Comparison of ENCODE assay signal across 17 cellular contexts in genomic region chr9:126707083-126707482, GRCh38.
DNase-seq lines count a peak whose midpoint lies in the region; ATAC-seq, FAIRE-seq and TF ChIP-seq lines count a peak whose summit lies in the region.
"Had no signal": no experiment of that assay in that cellular context is flagged by ENCODE, and none has a peak within 500 bp of the region (broad histone marks: within the 10 kb centered on the region; RNA-seq: fewer than 3 reads in every experiment).

No MANE protein-coding gene starts in this region.

- no peak overlapping the region for H3K27ac ChIP-seq in kidney (ENCODE audit: low read depth in 2 of 2, low read length in 2 of 2)
- H3K27ac ChIP-seq: A549, PC-9, RWPE1 had no signal

- H3K36me3 Mint-ChIP-seq in osteocyte (ENCODE audit: unreplicated experiment), result no peaks in the 10 kb centered on the region
- H3K36me3 Mint-ChIP-seq: CD14-positive monocyte; CD8-positive, alpha-beta memory T cell had no signal

- no peak overlapping the region for H3K4me3 ChIP-seq in kidney (ENCODE audit: low read length in 2 of 2)
- H3K4me3 ChIP-seq: A549, PC-9 had no signal

- TF ChIP-seq CTCF in kidney (IDR thresholded peaks at IDR 0.05; ENCODE audit: borderline replicate concordance, extremely low read depth, insufficient read depth), result no peak
- no peak for TF ChIP-seq CTCF in osteocyte (IDR thresholded peaks at IDR 0.05)

- H3K27ac Mint-ChIP-seq in osteocyte (ENCODE audit: unreplicated experiment), result no peak overlapping the region
- H3K27ac Mint-ChIP-seq: CD14-positive monocyte; CD8-positive, alpha-beta memory T cell had no signal

- H3K4me1 ChIP-seq in kidney (ENCODE audit: control insufficient read depth in 1 of 2, insufficient read depth in 1 of 2, low read depth in 1 of 2, low read length in 2 of 2), result peaks cover 3 to 4% of the 10 kb centered on the region in 2 donors

- no peak overlapping the region for H3K9ac ChIP-seq in kidney (ENCODE audit: low read length in 2 of 2)

- no peaks in the 10 kb centered on the region for H3K9me3 ChIP-seq in kidney (ENCODE audit: control insufficient read depth in 1 of 2, low read length in 2 of 2)
- H3K9me3 ChIP-seq: A549, BE2C had no signal

- FAIRE-seq in kidney (lab: Jason Lieb, UNC), result no peak
- FAIRE-seq: A549 had no signal

- H3K9me3 Mint-ChIP-seq in osteocyte (ENCODE audit: unreplicated experiment), result no peaks in the 10 kb centered on the region

- peak; percentile 17 for DNase-seq in activated effector memory CD4-positive, alpha-beta T cell treated with anti-CD3 and anti-CD28 coated beads, Interleukin-2, amount 50 U/mL, for 16 hours
- DNase-seq in activated effector memory CD4-positive, alpha-beta T cell treated with Interleukin-2 at 50 U/mL for 16 hours, result no peak
- DNase-seq in kidney, result peak; percentile 18
- peak; percentile 64 for DNase-seq in osteocyte (ENCODE audit: extremely low spot score, unreplicated experiment)
- no peak for DNase-seq in stimulated activated naive CD4-positive, alpha-beta T cell (lab: John Stamatoyannopoulos, UW)
- DNase-seq in effector CD8-positive, alpha-beta T cell (lab: John Stamatoyannopoulos, UW), result no peak
- DNase-seq: DMS 273 treated with DMSO at 0.1 percent for 48 hours, DMS79, NCI-H1048, NCI-H446 treated with DMSO at 0.1 percent for 48 hours had no signal

- H3K4me3 Mint-ChIP-seq in osteocyte (ENCODE audit: unreplicated experiment), result no peak overlapping the region
- H3K4me3 Mint-ChIP-seq: CD8-positive, alpha-beta memory T cell had no signal

- ATAC-seq in GM19463 (IDR thresholded peaks at IDR 0.05; ENCODE audit: unreplicated experiment), result no peak

- intact Hi-C loops in kidney (cut with DNase I), result loop anchor here (5.0 kb wide), 1 partner anchor 75 kb away; no protein-coding TSS in a partner anchor

- no peaks in the 10 kb centered on the region for H3K36me3 ChIP-seq in kidney (ENCODE audit: control insufficient read depth in 1 of 2, insufficient read depth in 2 of 2, low read length in 2 of 2)
- H3K36me3 ChIP-seq: BE2C had no signal

- H3K4me1 Mint-ChIP-seq in osteocyte (ENCODE audit: unreplicated experiment), result peaks cover 13% of the 10 kb centered on the region

- H3K27me3 Mint-ChIP-seq in osteocyte (ENCODE audit: unreplicated experiment), result peaks cover 35% of the 10 kb centered on the region

Comparison
In these comparisons a context has a peak if more than half of its experiments do, and no peak if none do; other contexts are left out.
1. DNase-seq: peak in activated effector memory CD4-positive, alpha-beta T cell treated with anti-CD3 and anti-CD28 coated beads, Interleukin-2, amount 50 U/mL, for 16 hours (single experiment), kidney (single experiment) and osteocyte (single experiment); none in activated effector memory CD4-positive, alpha-beta T cell treated with Interleukin-2 at 50 U/mL for 16 hours (single experiment), stimulated activated naive CD4-positive, alpha-beta T cell (0 of 6) and effector CD8-positive, alpha-beta T cell (single experiment).